Comparison of ENCODE assay signal across 20 cellular contexts in the genomic region with DNA sequence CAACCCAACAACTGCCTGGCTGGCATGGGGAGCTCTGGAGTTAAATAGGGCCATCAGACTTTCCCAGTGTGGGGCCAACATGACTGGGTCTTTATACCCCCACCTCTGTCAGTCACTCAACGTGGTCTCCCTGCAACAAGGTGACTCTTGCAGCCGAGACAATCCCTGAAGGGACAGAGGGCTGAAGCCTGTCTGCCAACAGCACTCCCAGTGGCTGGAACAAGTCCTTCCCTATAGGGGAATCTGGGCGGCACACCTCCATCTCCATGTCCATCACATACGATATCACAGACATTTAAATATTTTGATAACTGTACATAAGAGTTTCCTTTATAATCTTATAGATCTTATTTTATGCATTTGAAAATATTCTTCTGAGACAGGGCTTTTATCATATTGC.
A peak's percentile ranks its signal among the peaks of the same experiment; 100 is the strongest.
DNase-seq lines count a peak whose midpoint lies in the region; ATAC-seq and TF ChIP-seq lines count a peak whose summit lies in the region.
"Had no signal": no experiment of that assay in that cellular context is flagged by ENCODE, and none has a peak within 500 bp of the region (broad histone marks: within the 10 kb centered on the region; RNA-seq: fewer than 3 reads in every experiment).

No MANE protein-coding gene starts in this region.

- no peaks in the 10 kb centered on the region for H3K9me3 ChIP-seq in DND-41 (ENCODE audit: insufficient read depth, low read length, severe bottlenecking)

- no peak overlapping the region for H3K9ac ChIP-seq in DND-41 (ENCODE audit: low read depth, low read length)

- H3K4me1 Mint-ChIP-seq in nephron progenitor cell, result no peaks in the 10 kb centered on the region

- POLR2A ChIA-PET in HEK293T (lab: Yijun Ruan, JAX), result no interaction called here

- H3K79me2 ChIP-seq in DND-41 (ENCODE audit: insufficient read depth, low read length), result no peaks in the 10 kb centered on the region

- no peaks in the 10 kb centered on the region for H3K36me3 Mint-ChIP-seq in nephron progenitor cell (ENCODE audit: low read depth)
- H3K36me3 Mint-ChIP-seq: naive thymus-derived CD4-positive, alpha-beta T cell had no signal

- no peak overlapping the region for H3K4me2 ChIP-seq in DND-41 (ENCODE audit: insufficient read depth, low read length)
- H3K4me2 ChIP-seq: smooth muscle cell had no signal

- H3K27me3 ChIP-seq in DND-41 (ENCODE audit: insufficient read depth, low read length, poor library complexity), result peaks cover 5% of the 10 kb centered on the region
- H3K27me3 ChIP-seq in brain microvascular endothelial cell (replicated peaks), result peaks cover 2% of the 10 kb centered on the region

- CTCF ChIA-PET in HEK293T (lab: Yijun Ruan, JAX), result no interaction called here

- H3K4me3 ChIP-seq in DND-41 (ENCODE audit: low read depth in 1 of 2, low read length in 2 of 2) (no peak overlapping the region), brain microvascular endothelial cell (ENCODE audit: low read depth, low read length) (no peak overlapping the region)
- H3K4me3 ChIP-seq: MG63, SJSA1, smooth muscle cell had no signal

- peak; percentile 25 for TF ChIP-seq CTCF in DND-41 (IDR thresholded peaks at IDR 0.05; ENCODE audit: borderline replicate concordance, extremely low read depth, low read length, poor library complexity, severe bottlenecking)
- TF ChIP-seq CTCF in brain microvascular endothelial cell (IDR thresholded peaks at IDR 0.05; ENCODE audit: low read depth, low read length, missing control alignments), result peak; percentile 41
- no peak for TF ChIP-seq CTCF in nephron progenitor cell (IDR thresholded peaks at IDR 0.05)

- peaks cover 73% of the 10 kb centered on the region for H3K27me3 Mint-ChIP-seq in nephron progenitor cell (ENCODE audit: low read depth, poor library complexity)

- H3K27ac ChIP-seq in DND-41 (ENCODE audit: low read length), result no peak overlapping the region
- no peak overlapping the region for H3K27ac ChIP-seq in brain microvascular endothelial cell
- H3K27ac ChIP-seq: SJSA1 had no signal

- no peak overlapping the region for H3K4me3 Mint-ChIP-seq in nephron progenitor cell
- H3K4me3 Mint-ChIP-seq: B cell; naive thymus-derived CD4-positive, alpha-beta T cell had no signal

- H3K27ac Mint-ChIP-seq in nephron progenitor cell, result no peak overlapping the region
- H3K27ac Mint-ChIP-seq: B cell; naive thymus-derived CD4-positive, alpha-beta T cell had no signal

- H3K36me3 ChIP-seq in DND-41 (ENCODE audit: insufficient read depth, low read length) (no peaks in the 10 kb centered on the region), brain microvascular endothelial cell (replicated peaks) (no peaks in the 10 kb centered on the region)
- H3K36me3 ChIP-seq: MG63, SJSA1 had no signal

- no peak for ATAC-seq in DND-41 (ENCODE audit: insufficient read depth, low read depth)
- ATAC-seq: naive thymus-derived CD4-positive, alpha-beta T cell had no signal

- H2AFZ ChIP-seq in DND-41 (ENCODE audit: low read depth, low read length), result no peak overlapping the region

- 0 out of 2 replicates have a peak, but pooled peaks cover 2% of the 10 kb centered on the region for H4K20me1 ChIP-seq in DND-41 (ENCODE audit: insufficient read depth, low read length)

- DNase-seq in DND-41 (no peak), HEK293T (ENCODE audit: extremely low spot score) (peak; percentile 45), brain microvascular endothelial cell (no peak), nephron progenitor cell (peak; percentile 11), DMS79 treated with DMSO at 0.1 percent for 48 hours (lab: John Stamatoyannopoulos, UW) (no peak), NCI-H345 treated with DMSO at 0.1 percent for 48 hours (lab: John Stamatoyannopoulos, UW; ENCODE audit: unreplicated experiment) (no peak), putamen (ENCODE audit: low spot score) (no peak)
- DNase-seq: activated CD4-positive, alpha-beta T cell treated with anti-CD3 and anti-CD28 coated beads for 4 hours; activated effector memory CD4-positive, alpha-beta T cell treated with Interleukin-2 at 50 U/mL for 16 hours; caudate nucleus; effector CD4-positive, alpha-beta T cell; head of caudate nucleus; MG63; naive thymus-derived CD4-positive, alpha-beta T cell; NCI-H187 treated with DMSO at 0.1 percent for 48 hours; NCI-H524; stimulated activated CD8-positive, alpha-beta memory T cell treated with anti-CD3 and anti-CD28 coated beads, Interleukin-4, amount 100 ng/mL, for 48 hours had no signal

- peaks cover 9% of the 10 kb centered on the region for H3K9me3 Mint-ChIP-seq in nephron progenitor cell

- peaks cover 6% of the 10 kb centered on the region for H3K4me1 ChIP-seq in DND-41 (ENCODE audit: insufficient read depth, low read length)

- in situ Hi-C loops in brain microvascular endothelial cell (cut with HindIII; ENCODE audit: low pct_ligation_motif_present, low sequenced_read_pairs), result no loop called here

TF ChIP-seq in HEK293T, 16 proteins besides CTCF, POLR2A, EP300 and RAD21:
- TF ChIP-seq BHLHE40 (IDR thresholded peaks at IDR 0.05; ENCODE audit: borderline replicate concordance), result no peak
- TF ChIP-seq PKNOX1 (IDR thresholded peaks at IDR 0.05), result 0 out of 2 replicates have a peak, but pooled peaks have one; percentile 27

Comparison
In these comparisons a context has a peak if more than half of its experiments do, and no peak if none do; other contexts are left out.
1. DNase-seq: peak in HEK293T (single experiment) and nephron progenitor cell (single experiment); none in DND-41 (single experiment), brain microvascular endothelial cell (single experiment), DMS79 treated with DMSO at 0.1 percent for 48 hours (single experiment), NCI-H345 treated with DMSO at 0.1 percent for 48 hours (single experiment) and putamen (single experiment).